ENCODE assay signal across 1 cellular context in genomic region chr9:111352545-111352944, GRCh38.
TF ChIP-seq lines count a peak whose summit lies in the region.

No MANE protein-coding gene starts in this region.

TF ChIP-seq in HepG2, 621 proteins besides CTCF, POLR2A, EP300 and RAD21 (continued from another document and continues in another):
- TF ChIP-seq RERE (CRISPR knock-in tag; IDR thresholded peaks at IDR 0.05; ENCODE audit: low read depth) (peak; percentile 78; the same call in 1 of the 2 replicates), DNMT3B (CRISPR knock-in tag; conservative IDR thresholded peaks at IDR 0.05) (0 out of 2 replicates have a peak, but pooled peaks have one; percentile 56), ZSCAN5A (CRISPR knock-in tag; IDR thresholded peaks at IDR 0.05; ENCODE audit: borderline replicate concordance) (no peak), ZBTB8A (CRISPR knock-in tag; IDR thresholded peaks at IDR 0.05; ENCODE audit: borderline replicate concordance, low read depth) (no peak), TOE1 (CRISPR knock-in tag; IDR thresholded peaks at IDR 0.05) (no peak), NR2C2 (CRISPR knock-in tag; IDR thresholded peaks at IDR 0.05; ENCODE audit: borderline replicate concordance) (no peak), HNRNPL (IDR thresholded peaks at IDR 0.05; ENCODE audit: low read depth, low read length) (no peak), MBD4 (IDR thresholded peaks at IDR 0.05; ENCODE audit: borderline replicate concordance, low read length) (no peak), FOXA1 (IDR thresholded peaks at IDR 0.05) (no peak), FOXA1 (CRISPR knock-in tag; IDR thresholded peaks at IDR 0.05) (peak; percentile 56), ZNF275 (CRISPR knock-in tag; IDR thresholded peaks at IDR 0.05; ENCODE audit: borderline replicate concordance) (no peak), ZBTB10 (CRISPR knock-in tag; IDR thresholded peaks at IDR 0.05; ENCODE audit: borderline replicate concordance) (no peak), POLR2G (IDR thresholded peaks at IDR 0.05; ENCODE audit: low read depth, low read length) (no peak), KLF12 (CRISPR knock-in tag; IDR thresholded peaks at IDR 0.05; ENCODE audit: borderline replicate concordance) (no peak), ZEB1 (IDR thresholded peaks at IDR 0.05; ENCODE audit: insufficient replicate concordance, low read depth) (no peak), ZNF567 (CRISPR knock-in tag; IDR thresholded peaks at IDR 0.05; ENCODE audit: borderline replicate concordance) (no peak), HMG20A (CRISPR knock-in tag; IDR thresholded peaks at IDR 0.05; ENCODE audit: borderline replicate concordance) (peak; percentile 92), FOXK1 (CRISPR knock-in tag; IDR thresholded peaks at IDR 0.05; ENCODE audit: borderline replicate concordance, low read depth) (no peak), TAF15 (IDR thresholded peaks at IDR 0.05; ENCODE audit: low read depth, low read length, poor library complexity, severe bottlenecking) (no peak), PPARG (CRISPR knock-in tag; conservative IDR thresholded peaks at IDR 0.05) (no peak), PRPF4 (IDR thresholded peaks at IDR 0.05; ENCODE audit: low read depth, low read length, poor library complexity, severe bottlenecking) (no peak), ZSCAN21 (CRISPR knock-in tag; IDR thresholded peaks at IDR 0.05; ENCODE audit: borderline replicate concordance) (no peak), MED1 (CRISPR knock-in tag; IDR thresholded peaks at IDR 0.05) (peak; percentile 27; the same call in 1 of the 2 replicates), ZNF850 (CRISPR knock-in tag; conservative IDR thresholded peaks at IDR 0.05) (no peak), ZNF607 (CRISPR knock-in tag; IDR thresholded peaks at IDR 0.05; ENCODE audit: borderline replicate concordance) (no peak), ZNF496 (CRISPR knock-in tag; IDR thresholded peaks at IDR 0.05; ENCODE audit: insufficient replicate concordance) (no peak), THAP11 (CRISPR knock-in tag; IDR thresholded peaks at IDR 0.05) (no peak), ZNF513 (CRISPR knock-in tag; conservative IDR thresholded peaks at IDR 0.05) (no peak), ZNF549 (CRISPR knock-in tag; IDR thresholded peaks at IDR 0.05) (no peak), ZUFSP (CRISPR knock-in tag; IDR thresholded peaks at IDR 0.05; ENCODE audit: borderline replicate concordance) (no peak), MEIS2 (CRISPR knock-in tag; IDR thresholded peaks at IDR 0.05) (no peak), ELK4 (CRISPR knock-in tag; IDR thresholded peaks at IDR 0.05; ENCODE audit: borderline replicate concordance) (no peak), HNF4G (IDR thresholded peaks at IDR 0.05; ENCODE audit: borderline replicate concordance, low read depth, low read length) (no peak), HNF4G (CRISPR knock-in tag; IDR thresholded peaks at IDR 0.05; ENCODE audit: borderline replicate concordance, low read depth) (no peak), AHDC1 (CRISPR knock-in tag; IDR thresholded peaks at IDR 0.05; ENCODE audit: borderline replicate concordance) (peak; percentile 66; the same call in 1 of the 2 replicates), MLX (CRISPR knock-in tag; IDR thresholded peaks at IDR 0.05) (no peak), ZFP41 (CRISPR knock-in tag; IDR thresholded peaks at IDR 0.05; ENCODE audit: borderline replicate concordance) (no peak), NCOR1 (IDR thresholded peaks at IDR 0.05; ENCODE audit: borderline replicate concordance, low read length) (no peak), HIVEP1 (CRISPR knock-in tag; IDR thresholded peaks at IDR 0.05) (no peak)
